In genomic region chr6:141107562-141108160, GRCh38 we compare ENCODE assay signal across 13 cellular contexts.
DNase-seq lines count a peak whose midpoint lies in the region; ATAC-seq and TF ChIP-seq lines count a peak whose summit lies in the region.
"Had no signal": no experiment of that assay in that cellular context is flagged by ENCODE, and none has a peak within 500 bp of the region (broad histone marks: within the 10 kb centered on the region; RNA-seq: fewer than 3 reads in every experiment).

No MANE protein-coding gene starts in this region.

- no peak for TF ChIP-seq POLR2A in testis (IDR thresholded peaks at IDR 0.05)

- H3K27me3 ChIP-seq in Panc1 (ENCODE audit: control insufficient read depth, insufficient read depth, low read length) (no peaks in the 10 kb centered on the region), testis (no peaks in the 10 kb centered on the region)
- H3K27me3 ChIP-seq: gastroesophageal sphincter, right atrium auricular region, upper lobe of left lung had no signal

- DNase-seq in NCI-H2196 (lab: John Stamatoyannopoulos, UW; ENCODE audit: unreplicated experiment) (peak; percentile 10), NCI-H2196 treated with DMSO at 0.1 percent for 48 hours (lab: John Stamatoyannopoulos, UW; ENCODE audit: unreplicated experiment) (no peak), Panc1 (ENCODE audit: low read depth, low spot score) (peak; percentile 30), epithelial cell of prostate (ENCODE audit: low read depth, low spot score) (peak; percentile 71), renal cortical epithelial cell (ENCODE audit: low read depth) (peak; percentile 88), testis (no peak), epidermal melanocyte (ENCODE audit: insufficient read length, low spot score) (no peak)
- DNase-seq: NCI-H1417 treated with DMSO at 0.1 percent for 48 hours, upper lobe of left lung had no signal

- in situ Hi-C loops in Panc1 (cut with HindIII; ENCODE audit: low pct_unique_long_range_greater_than_20kb, low sequenced_read_pairs) = no loop called here

- intact Hi-C loops in Panc1 (cut with micrococcal nuclease; ENCODE audit: unreplicated experiment) = no loop called here
- intact Hi-C loops in testis (cut with DNase I; ENCODE audit: low total_unique reads) = no loop called here

- no peaks in the 10 kb centered on the region for H3K9me3 ChIP-seq in Panc1 (ENCODE audit: control insufficient read depth, insufficient read depth, low read depth, low read length)
- no peaks in the 10 kb centered on the region for H3K9me3 ChIP-seq in testis
- H3K9me3 ChIP-seq: A549, gastroesophageal sphincter, right atrium auricular region had no signal

- H3K4me3 ChIP-seq in Panc1 (ENCODE audit: low read depth in 2 of 2, low read length in 2 of 2) (no peak overlapping the region), testis (no peak overlapping the region)
- H3K4me3 ChIP-seq: A549, gastroesophageal sphincter, right atrium auricular region, upper lobe of left lung had no signal

- H3K27ac ChIP-seq in Panc1 (ENCODE audit: low read length) (no peak overlapping the region), epithelial cell of prostate (peak overlapping the region; percentile 39), testis (no peak overlapping the region)
- H3K27ac ChIP-seq: A549, gastroesophageal sphincter, right atrium auricular region, upper lobe of left lung had no signal

- no TSS peak for BruUV-seq in Panc1 (replicated peaks; lab: Mats Ljungman, UMichigan)

- POLR2A ChIA-PET in Panc1 (lab: Charles Lee) = no interaction called here

- CTCF ChIA-PET in Panc1 (lab: Charles Lee) = no interaction called here

- no peak for TF ChIP-seq CTCF in Panc1 (IDR thresholded peaks at IDR 0.05)
- TF ChIP-seq CTCF in testis (IDR thresholded peaks at IDR 0.05) = no peak

- H3K4me1 ChIP-seq in Panc1 (ENCODE audit: control insufficient read depth, insufficient read depth, low read length) (no peaks in the 10 kb centered on the region), testis (no peaks in the 10 kb centered on the region)
- H3K4me1 ChIP-seq: A549, gastroesophageal sphincter, upper lobe of left lung had no signal

- 85 to 89% methylated on average over 1 of the region's 1 CpG for WGBS in testis, 2 donors

- ATAC-seq in Panc1 = no peak
- no peak for ATAC-seq in GM21360 (IDR thresholded peaks at IDR 0.05; ENCODE audit: unreplicated experiment)
- ATAC-seq: A549, gastroesophageal sphincter had no signal

- no peaks in the 10 kb centered on the region for H3K36me3 ChIP-seq in Panc1 (ENCODE audit: control insufficient read depth, insufficient read depth, low read length)
- H3K36me3 ChIP-seq in testis (ENCODE audit: low read depth, missing control alignments) = no peaks in the 10 kb centered on the region
- H3K36me3 ChIP-seq: gastroesophageal sphincter, right atrium auricular region, upper lobe of left lung had no signal

Comparison
In these comparisons a context has a peak if more than half of its experiments do, and no peak if none do; other contexts are left out.
1. DNase-seq: peak in NCI-H2196 (single experiment), Panc1 (single experiment), epithelial cell of prostate (single experiment) and renal cortical epithelial cell (single experiment); none in NCI-H2196 treated with DMSO at 0.1 percent for 48 hours (single experiment), testis (single experiment) and epidermal melanocyte (single experiment).